26 cellular contexts compared by ENCODE assay signal in the genomic region with DNA sequence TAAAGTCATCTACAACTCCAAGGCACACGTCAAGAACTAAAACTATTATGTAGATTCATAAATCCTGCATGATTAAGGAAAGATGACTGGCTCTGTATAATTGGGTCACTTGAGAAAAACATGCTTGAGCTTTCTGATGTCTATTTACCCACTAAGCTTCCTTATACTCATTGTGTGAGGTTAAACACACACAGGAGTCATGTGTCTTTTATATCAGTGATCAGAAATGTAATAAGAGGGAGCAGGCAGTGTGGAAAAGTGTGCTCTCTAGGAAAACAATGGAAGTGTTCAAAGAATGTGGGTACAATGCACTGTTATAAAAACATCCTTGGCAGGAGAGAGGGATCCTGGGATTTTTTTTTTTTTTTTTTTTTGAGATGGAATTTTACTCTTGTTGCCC.
A peak's percentile ranks its signal among the peaks of the same experiment; 100 is the strongest.
DNase-seq lines count a peak whose midpoint lies in the region; ATAC-seq, FAIRE-seq and TF ChIP-seq lines count a peak whose summit lies in the region.
"Had no signal": no experiment of that assay in that cellular context is flagged by ENCODE, and none has a peak within 500 bp of the region (broad histone marks: within the 10 kb centered on the region; RNA-seq: fewer than 3 reads in every experiment).

No MANE protein-coding gene starts in this region.

- H2AFZ ChIP-seq in K562 (ENCODE audit: low read depth, low read length), result peak overlapping the region; percentile 14; the same call in 1 of the 2 replicates

- 62% methylated on average over 1 of the region's 1 CpG for WGBS in K562 (ENCODE audit: insufficient coverage, low coverage, missing lambda C conversion rate)

- no peaks in the 10 kb centered on the region for H3K27me3 Mint-ChIP-seq in osteocyte (ENCODE audit: unreplicated experiment)
- H3K27me3 Mint-ChIP-seq: activated CD4-positive, alpha-beta T cell treated with anti-CD3 and anti-CD28 coated beads, Interleukin-2, amount 10 ng/mL, durations not matched to agents 24 days and 14 days; CD4-positive, CD25-positive, alpha-beta regulatory T cell had no signal

- no peak overlapping the region for H3K27ac ChIP-seq in K562 (ENCODE audit: extremely low read depth, low read depth, low read length)
- H3K27ac ChIP-seq: cardiac muscle cell, uterus, WERI-Rb-1 had no signal

- no peaks in the 10 kb centered on the region for H4K20me1 ChIP-seq in K562 (replicated peaks; ENCODE audit: control insufficient read depth, insufficient read depth, low read length)

- CTCF ChIA-PET in K562 (lab: Yijun Ruan, JAX; ENCODE audit: low intra/inter-chr PET ratio), result no interaction called here

- no peak for TF ChIP-seq EP300 in K562 (IDR thresholded peaks at IDR 0.05; ENCODE audit: low read length)

- no peaks in the 10 kb centered on the region for H3K36me3 ChIP-seq in K562 (ENCODE audit: control insufficient read depth, insufficient read depth, low read length)
- H3K36me3 ChIP-seq: cardiac muscle cell, HAP-1, uterus, WERI-Rb-1 had no signal

- TF ChIP-seq POLR2A in K562 (conservative IDR thresholded peaks at IDR 0.05), result no peak

- no peak for ATAC-seq in K562
- ATAC-seq: activated T-cell treated with anti-CD3 and anti-CD28 coated beads, Interleukin-2, amount 50 U/mL, for 4 hours; HepG2; SK-N-SH treated with all-trans-retinoic acid at 6 μM for 48 hours had no signal

- in situ Hi-C loops in K562 (cut with MboI), result no loop called here

- intact Hi-C loops in K562 (cut with micrococcal nuclease), result no loop called here

- peaks cover 56% of the 10 kb centered on the region for H3K4me1 Mint-ChIP-seq in osteocyte (ENCODE audit: unreplicated experiment)

- TF ChIP-seq RAD21 in K562 (CRISPR knock-in tag; conservative IDR thresholded peaks at IDR 0.05 in 1 of 2, IDR thresholded peaks at IDR 0.05 in 1 of 2), result no peak

- peaks cover 4% of the 10 kb centered on the region for H3K9me3 Mint-ChIP-seq in osteocyte (ENCODE audit: unreplicated experiment)
- H3K9me3 Mint-ChIP-seq: activated naive CD4-positive, alpha-beta T cell treated with anti-CD3 and anti-CD28 coated beads for 36 hours; activated T-cell treated with anti-CD3 and anti-CD28 coated beads, Interleukin-2, amount 50 U/mL, for 4 hours; CD4-positive, CD25-positive, alpha-beta regulatory T cell had no signal

- no peak overlapping the region for H3K4me2 ChIP-seq in K562 (ENCODE audit: insufficient read depth, low read length)

- DNase-seq in DMS153 treated with DMSO at 0.1 percent for 48 hours (lab: John Stamatoyannopoulos, UW; ENCODE audit: unreplicated experiment), result peak; percentile 21
- DNase-seq in NCI-H2029 (lab: John Stamatoyannopoulos, UW), result peak; percentile 37
- no peak for DNase-seq in K562 (ENCODE audit: extremely low read depth in 1 of 4, low spot score in 3 of 4)
- DNase-seq in osteocyte (ENCODE audit: extremely low spot score, unreplicated experiment), result no peak
- no peak for DNase-seq in epidermal melanocyte (ENCODE audit: insufficient read length, low spot score)
- no peak for DNase-seq in hepatic stellate cell (ENCODE audit: low spot score)
- no peak for DNase-seq in NCI-H2081 treated with DMSO at 0.1 percent for 48 hours (lab: John Stamatoyannopoulos, UW)
- DNase-seq: activated CD4-positive, alpha-beta T cell treated with anti-CD3 and anti-CD28 coated beads, Interleukin-2, amount 10 ng/mL, durations not matched to agents 24 days and 14 days; activated naive CD4-positive, alpha-beta T cell treated with anti-CD3 and anti-CD28 coated beads for 36 hours; activated T-cell treated with anti-CD3 and anti-CD28 coated beads, Interleukin-2, amount 50 U/mL, for 4 hours; anterior cingulate cortex; CD4-positive, CD25-positive, alpha-beta regulatory T cell; cortex of kidney; kidney glomerular epithelial cell; mammary epithelial cell; NCI-H1105; NCI-H524 treated with DMSO at 0.1 percent for 48 hours; stimulated activated CD4-positive, alpha-beta T cell treated with anti-CD3 and anti-CD28 coated beads, Interleukin-4, amount 100 ng/mL, for 24 hours; stimulated activated naive CD4-positive, alpha-beta T cell; uterus; WERI-Rb-1 had no signal

- no peaks in the 10 kb centered on the region for H3K9me1 ChIP-seq in K562 (ENCODE audit: control insufficient read depth, insufficient read depth, low read length)

- no peaks in the 10 kb centered on the region; a peak in 1 of 5 replicates for H3K27me3 ChIP-seq in K562 (ENCODE audit: control insufficient read depth in 2 of 2, insufficient read depth in 2 of 2, low read length in 2 of 2)
- H3K27me3 ChIP-seq: cardiac muscle cell, uterus had no signal

- H3K36me3 Mint-ChIP-seq in osteocyte (ENCODE audit: unreplicated experiment), result no peaks in the 10 kb centered on the region
- H3K36me3 Mint-ChIP-seq: CD4-positive, CD25-positive, alpha-beta regulatory T cell had no signal

- H3K27ac Mint-ChIP-seq in osteocyte (ENCODE audit: unreplicated experiment), result peak overlapping the region; percentile 86
- H3K27ac Mint-ChIP-seq: activated CD4-positive, alpha-beta T cell treated with anti-CD3 and anti-CD28 coated beads, Interleukin-2, amount 10 ng/mL, durations not matched to agents 24 days and 14 days; activated naive CD4-positive, alpha-beta T cell treated with anti-CD3 and anti-CD28 coated beads for 36 hours; CD4-positive, CD25-positive, alpha-beta regulatory T cell had no signal

- no peak overlapping the region for H3K4me3 Mint-ChIP-seq in osteocyte (ENCODE audit: unreplicated experiment)
- H3K4me3 Mint-ChIP-seq: activated CD4-positive, alpha-beta T cell treated with anti-CD3 and anti-CD28 coated beads, Interleukin-2, amount 10 ng/mL, durations not matched to agents 24 days and 14 days; activated naive CD4-positive, alpha-beta T cell treated with anti-CD3 and anti-CD28 coated beads for 36 hours; activated T-cell treated with anti-CD3 and anti-CD28 coated beads, Interleukin-2, amount 50 U/mL, for 4 hours; CD4-positive, CD25-positive, alpha-beta regulatory T cell had no signal

- no peak overlapping the region for H3K4me3 ChIP-seq in K562
- H3K4me3 ChIP-seq: cardiac muscle cell, HAP-1, uterus had no signal

- FAIRE-seq in K562 (lab: Jason Lieb, UNC), result no peak
- FAIRE-seq: GM19239, HepG2 had no signal

- BruUV-seq in K562 (replicated peaks; lab: Mats Ljungman, UMichigan), result no TSS peak

- H3K79me2 ChIP-seq in K562 (ENCODE audit: control insufficient read depth, insufficient read depth, low read length), result no peaks in the 10 kb centered on the region

- TF ChIP-seq CTCF in K562 (IDR thresholded peaks at IDR 0.05 in 2 of 3, conservative IDR thresholded peaks at IDR 0.05 in 1 of 3; ENCODE audit: insufficient read depth in 2 of 3, low read depth in 1 of 3, low read length in 3 of 3) (no peak), osteocyte (IDR thresholded peaks at IDR 0.05) (no peak)

- peaks cover 0 to 23% of the 10 kb centered on the region in 2 experiments; a peak in 3 of 5 replicates for H3K4me1 ChIP-seq in K562 (replicated peaks in 1 of 2; ENCODE audit: control insufficient read depth in 2 of 2, insufficient read depth in 2 of 2, low read length in 2 of 2)
- H3K4me1 ChIP-seq: HAP-1, uterus had no signal

- no peaks in the 10 kb centered on the region for H3K9me3 ChIP-seq in K562 (replicated peaks; ENCODE audit: control insufficient read depth, insufficient read depth, low read depth, low read length)
- H3K9me3 ChIP-seq: HAP-1, uterus had no signal

- no peak overlapping the region for H3K9ac ChIP-seq in K562 (ENCODE audit: insufficient read depth in 1 of 2, low read depth in 2 of 2, low read length in 2 of 2)

- POLR2A ChIA-PET in K562 (lab: Yijun Ruan, JAX), result interaction anchor here (1.0 kb wide), 1 partner anchor 45 kb away, joined by 3 read pairs; no protein-coding TSS in a partner anchor

TF ChIP-seq in K562, 482 proteins besides CTCF, POLR2A, EP300 and RAD21 (continues in another document):
- TF ChIP-seq, protein P1, sequence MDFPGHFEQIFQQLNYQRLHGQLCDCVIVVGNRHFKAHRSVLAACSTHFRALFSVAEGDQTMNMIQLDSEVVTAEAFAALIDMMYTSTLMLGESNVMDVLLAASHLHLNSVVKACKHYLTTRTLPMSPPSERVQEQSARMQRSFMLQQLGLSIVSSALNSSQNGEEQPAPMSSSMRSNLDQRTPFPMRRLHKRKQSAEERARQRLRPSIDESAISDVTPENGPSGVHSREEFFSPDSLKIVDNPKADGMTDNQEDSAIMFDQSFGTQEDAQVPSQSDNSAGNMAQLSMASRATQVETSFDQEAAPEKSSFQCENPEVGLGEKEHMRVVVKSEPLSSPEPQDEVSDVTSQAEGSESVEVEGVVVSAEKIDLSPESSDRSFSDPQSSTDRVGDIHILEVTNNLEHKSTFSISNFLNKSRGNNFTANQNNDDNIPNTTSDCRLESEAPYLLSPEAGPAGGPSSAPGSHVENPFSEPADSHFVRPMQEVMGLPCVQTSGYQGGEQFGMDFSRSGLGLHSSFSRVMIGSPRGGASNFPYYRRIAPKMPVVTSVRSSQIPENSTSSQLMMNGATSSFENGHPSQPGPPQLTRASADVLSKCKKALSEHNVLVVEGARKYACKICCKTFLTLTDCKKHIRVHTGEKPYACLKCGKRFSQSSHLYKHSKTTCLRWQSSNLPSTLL (IDR thresholded peaks at IDR 0.05), result no peak
- TF ChIP-seq POLR2AphosphoS2 (IDR thresholded peaks at IDR 0.05; ENCODE audit: low read length), result no peak
- TF ChIP-seq, protein P2, sequence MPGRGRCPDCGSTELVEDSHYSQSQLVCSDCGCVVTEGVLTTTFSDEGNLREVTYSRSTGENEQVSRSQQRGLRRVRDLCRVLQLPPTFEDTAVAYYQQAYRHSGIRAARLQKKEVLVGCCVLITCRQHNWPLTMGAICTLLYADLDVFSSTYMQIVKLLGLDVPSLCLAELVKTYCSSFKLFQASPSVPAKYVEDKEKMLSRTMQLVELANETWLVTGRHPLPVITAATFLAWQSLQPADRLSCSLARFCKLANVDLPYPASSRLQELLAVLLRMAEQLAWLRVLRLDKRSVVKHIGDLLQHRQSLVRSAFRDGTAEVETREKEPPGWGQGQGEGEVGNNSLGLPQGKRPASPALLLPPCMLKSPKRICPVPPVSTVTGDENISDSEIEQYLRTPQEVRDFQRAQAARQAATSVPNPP (IDR thresholded peaks at IDR 0.05; ENCODE audit: borderline replicate concordance, insufficient read depth, insufficient read length), result no peak
- TF ChIP-seq GTF2F1 (IDR thresholded peaks at IDR 0.05; ENCODE audit: low read depth, low read length), result no peak
- TF ChIP-seq ZBTB1 (CRISPR knock-in tag; IDR thresholded peaks at IDR 0.05; ENCODE audit: borderline replicate concordance, low read depth), result no peak
- TF ChIP-seq HLTF (IDR thresholded peaks at IDR 0.05), result no peak
- TF ChIP-seq, protein P3, sequence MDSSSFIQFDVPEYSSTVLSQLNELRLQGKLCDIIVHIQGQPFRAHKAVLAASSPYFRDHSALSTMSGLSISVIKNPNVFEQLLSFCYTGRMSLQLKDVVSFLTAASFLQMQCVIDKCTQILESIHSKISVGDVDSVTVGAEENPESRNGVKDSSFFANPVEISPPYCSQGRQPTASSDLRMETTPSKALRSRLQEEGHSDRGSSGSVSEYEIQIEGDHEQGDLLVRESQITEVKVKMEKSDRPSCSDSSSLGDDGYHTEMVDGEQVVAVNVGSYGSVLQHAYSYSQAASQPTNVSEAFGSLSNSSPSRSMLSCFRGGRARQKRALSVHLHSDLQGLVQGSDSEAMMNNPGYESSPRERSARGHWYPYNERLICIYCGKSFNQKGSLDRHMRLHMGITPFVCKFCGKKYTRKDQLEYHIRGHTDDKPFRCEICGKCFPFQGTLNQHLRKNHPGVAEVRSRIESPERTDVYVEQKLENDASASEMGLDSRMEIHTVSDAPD (CRISPR knock-in tag; IDR thresholded peaks at IDR 0.05), result no peak
- TF ChIP-seq ZNF444 (CRISPR knock-in tag; IDR thresholded peaks at IDR 0.05), result no peak

Comparison
In these comparisons a context has a peak if more than half of its experiments do, and no peak if none do; other contexts are left out.
1. DNase-seq: peak in DMS153 treated with DMSO at 0.1 percent for 48 hours (single experiment) and NCI-H2029 (single experiment); none in K562 (0 of 4), osteocyte (single experiment), epidermal melanocyte (single experiment), hepatic stellate cell (single experiment) and NCI-H2081 treated with DMSO at 0.1 percent for 48 hours (single experiment).